In the genomic region with DNA sequence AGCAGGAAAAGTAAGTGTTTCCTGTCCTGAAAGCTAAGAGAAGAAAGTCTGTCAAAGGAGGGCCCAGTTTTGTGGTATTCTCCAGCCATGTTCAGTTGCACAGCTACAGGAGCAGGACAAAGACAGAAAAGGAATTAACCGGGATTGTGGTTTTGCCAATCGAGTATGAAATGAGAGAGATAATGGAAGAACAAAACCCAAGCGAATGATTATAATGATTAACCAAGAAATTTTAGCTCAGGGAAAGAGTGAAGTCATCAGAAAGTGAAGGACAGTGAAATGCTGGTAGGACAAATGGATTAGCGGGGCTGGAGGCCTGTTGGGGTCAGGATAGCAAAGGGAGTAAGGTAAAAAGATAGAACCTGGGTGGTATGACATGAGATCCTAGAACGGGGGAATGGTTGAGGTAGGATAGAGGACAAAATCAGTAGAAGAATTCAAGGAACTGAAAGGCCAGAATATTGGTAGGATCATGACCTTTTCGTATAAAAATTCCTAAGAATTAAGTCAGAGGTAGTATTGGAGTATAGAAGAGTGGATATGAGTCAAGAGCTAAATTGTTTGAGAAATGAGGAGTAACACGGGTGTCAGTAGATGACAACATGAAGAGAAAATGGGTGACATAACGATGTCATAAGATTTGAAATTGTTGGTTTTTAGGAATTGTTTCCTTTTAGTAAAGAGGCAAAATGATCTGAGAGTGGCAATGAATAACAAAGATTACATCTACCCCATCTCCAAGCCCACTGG, we compare ENCODE assay signal across 15 cellular contexts. TPM values are rescaled to one million over a fixed set of nuclear protein-coding genes. Genes with fewer than 3 reads are reported as not detected.
DNase-seq lines count a peak whose midpoint lies in the region; ATAC-seq and TF ChIP-seq lines count a peak whose summit lies in the region.
"Had no signal": no experiment of that assay in that cellular context is flagged by ENCODE, and none has a peak within 500 bp of the region (broad histone marks: within the 10 kb centered on the region; RNA-seq: fewer than 3 reads in every experiment).

No MANE protein-coding gene starts in this region.

- POLR2A ChIA-PET in A673 (lab: Charles Lee; ENCODE audit: low non-redundant PET), result no interaction called here
- POLR2A ChIA-PET in activated CD4-positive, alpha-beta memory T cell treated with anti-CD3 and anti-CD28 coated beads for 36 hours (lab: Charles Lee), result no interaction called here

- H3K27me3 Mint-ChIP-seq in activated CD4-positive, alpha-beta memory T cell treated with anti-CD3 and anti-CD28 coated beads for 36 hours, result no peaks in the 10 kb centered on the region
- H3K27me3 Mint-ChIP-seq in immature natural killer cell (ENCODE audit: low read depth in 3 of 3), result peaks cover 0 to 2% (median 0%) of the 10 kb centered on the region in 3 donors

- no peaks in the 10 kb centered on the region for H3K9me3 ChIP-seq in A673 (ENCODE audit: low read depth, low read length, poor library complexity, severe bottlenecking)
- H3K9me3 ChIP-seq in transverse colon, result no peaks in the 10 kb centered on the region
- H3K9me3 ChIP-seq: left lung, pancreas had no signal

- CTCF ChIA-PET in A673 (lab: Charles Lee), result interaction anchor here (1.2 kb wide), 1 partner anchor 342 kb away, joined by 6 read pairs; a partner anchor contains a TSS
- CTCF ChIA-PET in activated CD4-positive, alpha-beta memory T cell treated with anti-CD3 and anti-CD28 coated beads for 36 hours (lab: Charles Lee), result interaction anchor here (0.9 to 3.2 kb wide), 17 partner anchors 8 to 379 kb away, joined by 3 to 29 read pairs (median 11); a partner anchor contains a TSS

- intact Hi-C loops in A673 (cut with micrococcal nuclease; ENCODE audit: unreplicated experiment), result no loop called here
- intact Hi-C loops in activated CD4-positive, alpha-beta memory T cell treated with anti-CD3 and anti-CD28 coated beads for 36 hours (cut with micrococcal nuclease), result loop anchor here (2.0 kb wide), 1 partner anchor 53 kb away; no protein-coding TSS in a partner anchor
- intact Hi-C loops in transverse colon (cut with DNase I; ENCODE audit: low total_unique reads), result loop anchor here (10.0 kb wide), 2 partner anchors 151 to 241 kb away; a partner anchor contains a TSS

- H3K4me3 Mint-ChIP-seq in activated CD4-positive, alpha-beta memory T cell treated with anti-CD3 and anti-CD28 coated beads for 36 hours, result no peak overlapping the region
- H3K4me3 Mint-ChIP-seq in immature natural killer cell, result no peak overlapping the region

- TF ChIP-seq EP300 in transverse colon (IDR thresholded peaks at IDR 0.05; ENCODE audit: low read depth), result no peak

- TF ChIP-seq POLR2A in transverse colon (IDR thresholded peaks at IDR 0.05), result no peak

- in situ Hi-C loops in transverse colon (cut with MboI; ENCODE audit: low pct_ligation_motif_present in 1 of 4, low pct_unique_long_range_greater_than_20kb in 1 of 4, low sequenced_read_pairs in 3 of 4) (loop anchor here (10.0 to 25.0 kb wide), 5 partner anchors 161 to 479 kb away; a partner anchor contains a TSS), GM13976 (cut with MboI; ENCODE audit: low sequenced_read_pairs, unreplicated experiment) (no loop called here)

- WGBS in transverse colon (ENCODE audit: low coverage in 1 of 2), 2 donors, result 90 to 94% methylated on average over 8 of the region's 8 CpGs

- DNase-seq in A673 (ENCODE audit: low spot score), result no peak
- DNase-seq in ELR (ENCODE audit: low read depth), result peak; percentile 74
- no peak for DNase-seq in activated CD4-positive, alpha-beta memory T cell treated with anti-CD3 and anti-CD28 coated beads for 36 hours
- no peak for DNase-seq in immature natural killer cell
- no peak for DNase-seq in NCI-H1092 (lab: John Stamatoyannopoulos, UW)
- DNase-seq in transverse colon, result no peak
- DNase-seq in GM13976 (ENCODE audit: low spot score), result no peak
- DNase-seq: amygdala; C1 segment of cervical spinal cord; left lung; NCI-H187; NCI-H774; pancreas; stimulated activated naive CD4-positive, alpha-beta T cell had no signal

- peak overlapping the region; percentile 30 for H3K27ac Mint-ChIP-seq in activated CD4-positive, alpha-beta memory T cell treated with anti-CD3 and anti-CD28 coated beads for 36 hours
- peak overlapping the region; percentile 30 to 93 (median 64) for H3K27ac Mint-ChIP-seq in immature natural killer cell

- no peaks in the 10 kb centered on the region for H3K27me3 ChIP-seq in A673 (replicated peaks; ENCODE audit: insufficient read depth, low read depth, low read length, poor library complexity)
- H3K27me3 ChIP-seq in transverse colon, result no peaks in the 10 kb centered on the region
- H3K27me3 ChIP-seq: left lung, pancreas had no signal

- H3K36me3 Mint-ChIP-seq in activated CD4-positive, alpha-beta memory T cell treated with anti-CD3 and anti-CD28 coated beads for 36 hours, result peaks cover 50% of the 10 kb centered on the region
- peaks cover 10 to 57% (median 32%) of the 10 kb centered on the region in 3 donors for H3K36me3 Mint-ChIP-seq in immature natural killer cell

- H3K4me1 Mint-ChIP-seq in activated CD4-positive, alpha-beta memory T cell treated with anti-CD3 and anti-CD28 coated beads for 36 hours (ENCODE audit: low read depth), result peaks cover 24% of the 10 kb centered on the region
- H3K4me1 Mint-ChIP-seq in immature natural killer cell, result peaks cover 23 to 68% of the 10 kb centered on the region in 2 donors

- ATAC-seq in GM21526 (IDR thresholded peaks at IDR 0.05; ENCODE audit: low FRiP score, unreplicated experiment), result no peak
- ATAC-seq: left lung, pancreas had no signal

- no TSS peak for BruUV-seq in A673 (replicated peaks; lab: Mats Ljungman, UMichigan)

- H3K4me3 ChIP-seq in A673 (ENCODE audit: low read depth, low read length, poor library complexity, severe bottlenecking) (no peak overlapping the region), transverse colon (no peak overlapping the region)
- H3K4me3 ChIP-seq: left lung, pancreas had no signal

- no peaks in the 10 kb centered on the region for H3K9me3 Mint-ChIP-seq in activated CD4-positive, alpha-beta memory T cell treated with anti-CD3 and anti-CD28 coated beads for 36 hours
- H3K9me3 Mint-ChIP-seq in immature natural killer cell, result no peaks in the 10 kb centered on the region

- H3K4me1 ChIP-seq in A673 (ENCODE audit: insufficient read depth, low read length, poor library complexity, severe bottlenecking) (peaks cover 11% of the 10 kb centered on the region), transverse colon (peaks cover 0 to 10% (median 3%) of the 10 kb centered on the region in 4 donors)

- peak overlapping the region; percentile 34 for H3K27ac ChIP-seq in A673 (ENCODE audit: low read depth, low read length, poor library complexity, severe bottlenecking)
- no peak overlapping the region for H3K27ac ChIP-seq in transverse colon
- H3K27ac ChIP-seq: pancreas had no signal

- TF ChIP-seq CTCF in A673 (conservative IDR thresholded peaks at IDR 0.05; ENCODE audit: low read depth, low read length), result no peak
- no peak for TF ChIP-seq CTCF in transverse colon (IDR thresholded peaks at IDR 0.05)
- no peak for TF ChIP-seq CTCF in GM13976 (IDR thresholded peaks at IDR 0.05; ENCODE audit: borderline replicate concordance, control extremely low read depth, extremely low read depth, insufficient read depth, missing control alignments)

- H3K36me3 ChIP-seq in A673 (ENCODE audit: insufficient read depth, low read length, poor library complexity, severe bottlenecking) (peaks cover 30% of the 10 kb centered on the region), transverse colon (peaks cover 0 to 14% (median 5%) of the 10 kb centered on the region in 4 donors)

RNA-seq across cellular contexts. Expression of a gene that starts 52.8 kb away (rescaled TPM):
- total RNA-seq in A673 (2021) (105 and 109 TPM in 2 replicates), transverse colon (100 to 1,000 TPM in 1 of 4 donors, 10 to 100 TPM in 3; 55.4 to 150 (median 91.4) TPM)
- total RNA-seq in activated CD4-positive, alpha-beta memory T cell treated with anti-CD3 and anti-CD28 coated beads for 36 hours, result 100 to 1,000 TPM; 225 to 227 TPM
- 100 to 1,000 TPM; 108 to 187 (median 123) TPM for polyA plus RNA-seq in immature natural killer cell
